13 cellular contexts compared by ENCODE assay signal in the genomic region with DNA sequence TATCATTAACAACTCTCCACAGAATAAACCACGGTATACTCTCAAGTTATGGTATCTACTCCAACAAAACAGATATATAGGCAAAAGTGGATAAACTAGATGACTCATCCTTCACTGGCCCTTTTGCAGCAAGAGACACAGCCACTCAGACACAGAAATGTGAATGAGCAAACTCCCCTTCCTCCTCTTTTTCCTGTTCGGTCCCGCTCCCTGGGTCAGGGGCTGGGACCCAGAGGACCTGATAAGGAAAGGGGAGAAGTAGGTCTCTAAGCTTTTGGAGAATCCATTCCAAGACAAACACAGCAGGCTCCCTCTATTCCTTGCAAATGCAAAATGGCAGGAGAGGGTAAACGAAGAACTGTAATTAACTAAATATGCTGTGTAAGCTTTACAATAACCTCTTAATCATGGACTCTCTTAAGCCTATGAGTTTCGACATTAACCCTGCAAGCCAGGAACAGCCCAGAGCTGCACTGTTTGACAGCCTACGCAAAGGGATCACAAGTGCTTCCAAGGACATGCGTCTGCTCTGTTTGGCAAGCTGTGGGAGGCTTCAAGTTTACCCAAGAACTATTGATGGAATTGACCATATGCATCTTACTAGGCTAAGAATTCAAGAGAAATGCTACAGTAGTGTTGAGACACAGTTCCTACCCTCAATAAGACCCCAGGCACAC.
A peak's percentile ranks its signal among the peaks of the same experiment; 100 is the strongest.
DNase-seq lines count a peak whose midpoint lies in the region; ATAC-seq and TF ChIP-seq lines count a peak whose summit lies in the region.
"Had no signal": no experiment of that assay in that cellular context is flagged by ENCODE, and none has a peak within 500 bp of the region (broad histone marks: within the 10 kb centered on the region; RNA-seq: fewer than 3 reads in every experiment).

No MANE protein-coding gene starts in this region.

- H3K18ac ChIP-seq in mesenchymal stem cell (ENCODE audit: low read depth in 1 of 2, low read length in 2 of 2), result peak overlapping the region; percentile 83 to 93

- H3K4me1 ChIP-seq in esophagus muscularis mucosa (peaks cover 55 to 85% (median 80%) of the 10 kb centered on the region in 4 donors), mesenchymal stem cell (ENCODE audit: control insufficient read depth, insufficient read depth, low read depth, low read length) (peaks cover 4% of the 10 kb centered on the region), prostate gland (replicated peaks) (peaks cover 5% of the 10 kb centered on the region)
- H3K4me1 ChIP-seq: SJSA1 had no signal

- H3K4me3 ChIP-seq in esophagus muscularis mucosa (no peak overlapping the region), mesenchymal stem cell (ENCODE audit: insufficient read depth in 1 of 2, low read depth in 1 of 2, low read length in 2 of 2) (peak overlapping the region in 1 of 2 experiments; percentile 20), prostate gland (no peak overlapping the region)
- H3K4me3 ChIP-seq: ovary, SJSA1, thoracic aorta had no signal

- no peaks in the 10 kb centered on the region for H3K36me3 Mint-ChIP-seq in glutamatergic neuron (ENCODE audit: unreplicated experiment)

- peak overlapping the region; percentile 87 to 96 for H2BK12ac ChIP-seq in mesenchymal stem cell (ENCODE audit: low read length in 2 of 2)

- peaks cover 2% of the 10 kb centered on the region for H3K79me1 ChIP-seq in mesenchymal stem cell (replicated peaks; ENCODE audit: low read length, poor library complexity, severe bottlenecking)

- no peak overlapping the region for H4K91ac ChIP-seq in mesenchymal stem cell (ENCODE audit: low read length)

- H3K27ac ChIP-seq in esophagus muscularis mucosa (replicated peaks in 1 of 4) (peak overlapping the region; percentile 58 to 77 (median 70)), mesenchymal stem cell (ENCODE audit: low read length, poor library complexity, severe bottlenecking) (no peak overlapping the region), prostate gland (peak overlapping the region in 1 of 2 donors; percentile 55)
- H3K27ac ChIP-seq: SJSA1, thoracic aorta had no signal

- intact Hi-C loops in Right ventricle myocardium inferior (cut with DNase I), result loop anchor here (5.0 kb wide), 2 partner anchors 41 to 64 kb away; partner anchors contain the start of gene PDZRN3
- intact Hi-C loops in cardiac septum (cut with DNase I), result loop anchor here (5.0 kb wide), 1 partner anchor 46 kb away; no protein-coding TSS in a partner anchor
- intact Hi-C loops in esophagus muscularis mucosa (cut with DNase I), result no loop called here
- intact Hi-C loops in prostate gland (cut with DNase I), result no loop called here

- no peak overlapping the region for H2BK120ac ChIP-seq in mesenchymal stem cell (ENCODE audit: low read depth, low read length)

- no peak overlapping the region for H3K14ac ChIP-seq in mesenchymal stem cell (ENCODE audit: low read length in 2 of 2)

- no peak overlapping the region for H2BK15ac ChIP-seq in mesenchymal stem cell (ENCODE audit: low read depth, poor library complexity, severe bottlenecking)

- H2AK5ac ChIP-seq in mesenchymal stem cell (ENCODE audit: low read length, severe bottlenecking), result peak overlapping the region; percentile 69

- H3K27me3 Mint-ChIP-seq in glutamatergic neuron (ENCODE audit: unreplicated experiment), result no peaks in the 10 kb centered on the region

- H3K4me3 Mint-ChIP-seq in glutamatergic neuron (ENCODE audit: unreplicated experiment), result no peak overlapping the region

- in situ Hi-C loops in KBM-7 (cut with MboI; ENCODE audit: low pct_unique_long_range_greater_than_20kb, low sequenced_read_pairs), result no loop called here

- H3K36me3 ChIP-seq in esophagus muscularis mucosa (no peaks in the 10 kb centered on the region), mesenchymal stem cell (ENCODE audit: control insufficient read depth in 1 of 2, insufficient read depth in 2 of 2, low read depth in 1 of 2, low read length in 2 of 2) (peaks cover 0 to 11% of the 10 kb centered on the region in 2 experiments), prostate gland (no peaks in the 10 kb centered on the region)
- H3K36me3 ChIP-seq: ovary, SJSA1, thoracic aorta had no signal

- 69% methylated on average over 7 of the region's 7 CpGs for WGBS in esophagus muscularis mucosa
- 19% methylated on average over 4 of the region's 7 CpGs for WGBS in mesenchymal stem cell
- WGBS in prostate gland, result 79% methylated on average over 7 of the region's 7 CpGs

- DNase-seq in Right ventricle myocardium inferior (ENCODE audit: missing footprints) (no peak), cardiac septum (ENCODE audit: low spot score) (no peak), esophagus muscularis mucosa (ENCODE audit: extremely low spot score) (no peak), mesenchymal stem cell (peak; percentile 94), KBM-7 (no peak), glutamatergic neuron (no peak), NCI-H1092 treated with DMSO at 0.1 percent for 48 hours (lab: John Stamatoyannopoulos, UW) (no peak), prostate gland (ENCODE audit: low spot score) (no peak)
- DNase-seq: DND-41, erythroblast, ovary had no signal

- no peak overlapping the region for H3K4me2 ChIP-seq in mesenchymal stem cell (ENCODE audit: low read length, poor library complexity, severe bottlenecking)

- H3K27ac Mint-ChIP-seq in glutamatergic neuron (ENCODE audit: unreplicated experiment), result no peak overlapping the region

- no peak for TF ChIP-seq POLR2A in esophagus muscularis mucosa (IDR thresholded peaks at IDR 0.05; ENCODE audit: low read depth)
- no peak for TF ChIP-seq POLR2A in prostate gland (IDR thresholded peaks at IDR 0.05)

- H4K8ac ChIP-seq in mesenchymal stem cell (ENCODE audit: low read length), result peak overlapping the region; percentile 85

- H3K9me3 Mint-ChIP-seq in glutamatergic neuron (ENCODE audit: unreplicated experiment), result no peaks in the 10 kb centered on the region

- peak overlapping the region; percentile 60 to 70 for H3K4ac ChIP-seq in mesenchymal stem cell (ENCODE audit: low read depth in 1 of 2, low read length in 2 of 2)

- H3K9me3 ChIP-seq in esophagus muscularis mucosa (no peaks in the 10 kb centered on the region), mesenchymal stem cell (ENCODE audit: control insufficient read depth, low read length) (no peaks in the 10 kb centered on the region), prostate gland (no peaks in the 10 kb centered on the region)
- H3K9me3 ChIP-seq: ovary, SJSA1, thoracic aorta had no signal

- no peak overlapping the region for H2AFZ ChIP-seq in mesenchymal stem cell (ENCODE audit: low read depth, low read length)

- peak overlapping the region; percentile 34 for H3K9ac ChIP-seq in mesenchymal stem cell (ENCODE audit: low read length)

- H3K4me1 Mint-ChIP-seq in glutamatergic neuron (ENCODE audit: low read depth, unreplicated experiment), result peaks cover 19% of the 10 kb centered on the region

- H3K23ac ChIP-seq in mesenchymal stem cell (ENCODE audit: low read length in 2 of 2), result no peak overlapping the region

- no peak for TF ChIP-seq CTCF in esophagus muscularis mucosa (IDR thresholded peaks at IDR 0.05)
- TF ChIP-seq CTCF in glutamatergic neuron (IDR thresholded peaks at IDR 0.05; ENCODE audit: partially characterized antibody, unreplicated experiment), result no peak
- TF ChIP-seq CTCF in prostate gland (IDR thresholded peaks at IDR 0.05), result no peak

- no peak for TF ChIP-seq EP300 in esophagus muscularis mucosa (IDR thresholded peaks at IDR 0.05)

- H3K27me3 ChIP-seq in esophagus muscularis mucosa (no peaks in the 10 kb centered on the region), mesenchymal stem cell (ENCODE audit: control insufficient read depth in 1 of 2, insufficient read depth in 1 of 2, low read length in 2 of 2) (no peaks in the 10 kb centered on the region), prostate gland (replicated peaks; ENCODE audit: insufficient read depth) (no peaks in the 10 kb centered on the region)
- H3K27me3 ChIP-seq: ovary, SJSA1 had no signal

- peak; percentile 79 for ATAC-seq in Right ventricle myocardium inferior

- no peak overlapping the region for H2BK5ac ChIP-seq in mesenchymal stem cell (ENCODE audit: low read depth, low read length, poor library complexity, severe bottlenecking)

Comparison
In these comparisons a context has a peak if more than half of its experiments do, and no peak if none do; other contexts are left out.
1. intact Hi-C loops: an anchor here in Right ventricle myocardium inferior (5.0 kb wide) and cardiac septum (5.0 kb wide); none called in esophagus muscularis mucosa and prostate gland.